In genomic region chr12:78671295-78671694, GRCh38 we compare ENCODE assay signal across 15 cellular contexts.
A peak's percentile ranks its signal among the peaks of the same experiment; 100 is the strongest.
DNase-seq lines count a peak whose midpoint lies in the region; TF ChIP-seq lines count a peak whose summit lies in the region.
"Had no signal": no experiment of that assay in that cellular context is flagged by ENCODE, and none has a peak within 500 bp of the region (broad histone marks: within the 10 kb centered on the region; RNA-seq: fewer than 3 reads in every experiment).

No MANE protein-coding gene starts in this region.

- POLR2A ChIA-PET in CD4-positive, alpha-beta memory T cell (lab: Charles Lee; ENCODE audit: partially characterized antibody) = no interaction called here

- no peaks in the 10 kb centered on the region for H3K27me3 ChIP-seq in adipocyte (replicated peaks; ENCODE audit: control insufficient read depth, insufficient read depth, low read length)
- no peaks in the 10 kb centered on the region for H3K27me3 ChIP-seq in CD4-positive, alpha-beta memory T cell (ENCODE audit: insufficient read depth, low read length)

- H3K36me3 Mint-ChIP-seq in HFFc6 (ENCODE audit: low read depth) (no peaks in the 10 kb centered on the region), nephron progenitor cell (ENCODE audit: low read depth) (no peaks in the 10 kb centered on the region)
- H3K36me3 Mint-ChIP-seq in CD4-positive, alpha-beta memory T cell = no peaks in the 10 kb centered on the region

- no peaks in the 10 kb centered on the region for H3K9me3 Mint-ChIP-seq in HFFc6
- H3K9me3 Mint-ChIP-seq in CD4-positive, alpha-beta memory T cell = peaks cover 0 to 7% (median 4%) of the 10 kb centered on the region in 8 donors
- no peaks in the 10 kb centered on the region for H3K9me3 Mint-ChIP-seq in nephron progenitor cell
- H3K9me3 Mint-ChIP-seq: activated CD4-positive, alpha-beta T cell treated with anti-CD3 and anti-CD28 coated beads, Interleukin-2, amount 10 ng/mL, durations not matched to agents 7 days and 5 days had no signal

- intact Hi-C loops in CD4-positive, alpha-beta memory T cell (cut with micrococcal nuclease) = no loop called here

- no peaks in the 10 kb centered on the region for H3K36me3 ChIP-seq in adipocyte (ENCODE audit: control insufficient read depth, insufficient read depth, low read length, severe bottlenecking)
- H3K36me3 ChIP-seq in CD4-positive, alpha-beta memory T cell (ENCODE audit: insufficient read depth, low read length) = no peaks in the 10 kb centered on the region
- H3K36me3 ChIP-seq: thoracic aorta had no signal

- no peaks in the 10 kb centered on the region for H3K9me3 ChIP-seq in adipocyte (ENCODE audit: control insufficient read depth, low read length)
- no peaks in the 10 kb centered on the region for H3K9me3 ChIP-seq in CD4-positive, alpha-beta memory T cell (ENCODE audit: control insufficient read depth in 1 of 2, low read length in 2 of 2)
- H3K9me3 ChIP-seq: thoracic aorta had no signal

- H3K4me1 ChIP-seq in adipocyte (ENCODE audit: control insufficient read depth, insufficient read depth, low read length) = peaks cover 15% of the 10 kb centered on the region
- H3K4me1 ChIP-seq in CD4-positive, alpha-beta memory T cell (ENCODE audit: insufficient read depth, low read length) = no peaks in the 10 kb centered on the region

- H3K27me3 Mint-ChIP-seq in HFFc6 (ENCODE audit: insufficient read depth) = no peaks in the 10 kb centered on the region
- no peaks in the 10 kb centered on the region for H3K27me3 Mint-ChIP-seq in CD4-positive, alpha-beta memory T cell
- no peaks in the 10 kb centered on the region for H3K27me3 Mint-ChIP-seq in nephron progenitor cell (ENCODE audit: low read depth, poor library complexity)
- H3K27me3 Mint-ChIP-seq: activated CD4-positive, alpha-beta T cell treated with anti-CD3 and anti-CD28 coated beads, Interleukin-2, amount 10 ng/mL, durations not matched to agents 7 days and 5 days had no signal

- H3K9ac ChIP-seq in adipocyte (ENCODE audit: low read length) = no peak overlapping the region

- DNase-seq in HFFc6 (peak; percentile 6), adipocyte (ENCODE audit: low read depth) (peak; percentile 91), fibroblast of pulmonary artery (ENCODE audit: low read depth) (peak; percentile 88), stromal cell of bone marrow (ENCODE audit: low read depth) (peak; percentile 18), nephron progenitor cell (no peak), AG08395 (ENCODE audit: low spot score) (no peak)
- no peak for DNase-seq in CD4-positive, alpha-beta memory T cell
- DNase-seq: activated CD4-positive, alpha-beta T cell treated with anti-CD3 and anti-CD28 coated beads, Interleukin-2, amount 10 ng/mL, durations not matched to agents 7 days and 5 days; activated T-cell treated with anti-CD3 and anti-CD28 coated beads, Interleukin-2, amount 50 U/mL, for 48 hours; islet precursor cell; NCI-H1092; NCI-H2171 treated with DMSO at 0.1 percent for 48 hours; stimulated activated CD4-positive, alpha-beta T cell treated with anti-CD3 and anti-CD28 coated beads, Interleukin-15, amount 100 ng/mL, for 24 hours; T-helper 9 cell had no signal

- CTCF ChIA-PET in CD4-positive, alpha-beta memory T cell (lab: Charles Lee; ENCODE audit: partially characterized antibody) = no interaction called here

- no peak overlapping the region for H3K27ac ChIP-seq in CD4-positive, alpha-beta memory T cell (ENCODE audit: low read depth, low read length)
- H3K27ac ChIP-seq: thoracic aorta had no signal

- TF ChIP-seq CTCF in HFFc6 (IDR thresholded peaks at IDR 0.05) (no peak), fibroblast of pulmonary artery (IDR thresholded peaks at IDR 0.05; ENCODE audit: low read length, missing control alignments) (no peak), nephron progenitor cell (IDR thresholded peaks at IDR 0.05) (no peak)

- H3K27ac Mint-ChIP-seq in HFFc6 = no peak overlapping the region
- H3K27ac Mint-ChIP-seq in CD4-positive, alpha-beta memory T cell = no peak overlapping the region
- no peak overlapping the region for H3K27ac Mint-ChIP-seq in nephron progenitor cell
- H3K27ac Mint-ChIP-seq: activated CD4-positive, alpha-beta T cell treated with anti-CD3 and anti-CD28 coated beads, Interleukin-2, amount 10 ng/mL, durations not matched to agents 7 days and 5 days had no signal

- H3K4me3 ChIP-seq in adipocyte (ENCODE audit: low read length) (no peak overlapping the region), fibroblast of pulmonary artery (replicated peaks; ENCODE audit: low read depth, low read length) (no peak overlapping the region)
- no peak overlapping the region for H3K4me3 ChIP-seq in CD4-positive, alpha-beta memory T cell (ENCODE audit: low read length in 2 of 2)
- H3K4me3 ChIP-seq: thoracic aorta had no signal

- H3K4me3 Mint-ChIP-seq in HFFc6 = no peak overlapping the region
- no peak overlapping the region for H3K4me3 Mint-ChIP-seq in CD4-positive, alpha-beta memory T cell
- no peak overlapping the region for H3K4me3 Mint-ChIP-seq in nephron progenitor cell
- H3K4me3 Mint-ChIP-seq: activated CD4-positive, alpha-beta T cell treated with anti-CD3 and anti-CD28 coated beads, Interleukin-2, amount 10 ng/mL, durations not matched to agents 7 days and 5 days had no signal

- H3K4me1 Mint-ChIP-seq in HFFc6 (ENCODE audit: low read depth) (peaks cover 5% of the 10 kb centered on the region), nephron progenitor cell (no peaks in the 10 kb centered on the region)
- no peaks in the 10 kb centered on the region for H3K4me1 Mint-ChIP-seq in CD4-positive, alpha-beta memory T cell
- H3K4me1 Mint-ChIP-seq: activated CD4-positive, alpha-beta T cell treated with anti-CD3 and anti-CD28 coated beads, Interleukin-2, amount 10 ng/mL, durations not matched to agents 7 days and 5 days had no signal

Comparison
In these comparisons a context has a peak if more than half of its experiments do, and no peak if none do; other contexts are left out.
1. DNase-seq: peak in HFFc6 (single experiment), adipocyte (single experiment), fibroblast of pulmonary artery (single experiment) and stromal cell of bone marrow (single experiment); none in CD4-positive, alpha-beta memory T cell (0 of 5), nephron progenitor cell (single experiment) and AG08395 (single experiment).